21 cellular contexts compared by ENCODE assay signal in genomic region chr3:101384426-101384825, GRCh38.
"Had no signal": no experiment of that assay in that cellular context is flagged by ENCODE, and none has a peak within 500 bp of the region (broad histone marks: within the 10 kb centered on the region; RNA-seq: fewer than 3 reads in every experiment).

No MANE protein-coding gene starts in this region.

- H3K27me3 ChIP-seq: esophagus muscularis mucosa, gastrocnemius medialis, heart right ventricle, sigmoid colon, stomach, transverse colon had no signal

- H3K9me3 ChIP-seq: gastrocnemius medialis had no signal

- H3K27me3 Mint-ChIP-seq: dendritic cell treated with granulocyte-macrophage colony-stimulating factor and Interleukin-4, amounts not matched to agents 40 ng/mL and 50 ng/mL, for 4 days; effector memory CD8-positive, alpha-beta T cell had no signal

- H3K27ac Mint-ChIP-seq: dendritic cell treated with granulocyte-macrophage colony-stimulating factor and Interleukin-4, amounts not matched to agents 40 ng/mL and 50 ng/mL, for 4 days; mesothelial cell of epicardium had no signal

- H3K27ac ChIP-seq: epithelial cell of prostate, esophagus muscularis mucosa, gastrocnemius medialis, heart right ventricle, sigmoid colon, skin epidermis, stomach, thoracic aorta, transverse colon had no signal

- ATAC-seq: effector memory CD8-positive, alpha-beta T cell; gastrocnemius medialis had no signal

- H3K4me1 Mint-ChIP-seq: mesothelial cell of epicardium had no signal

- H3K36me3 ChIP-seq: sigmoid colon, thoracic aorta had no signal

- DNase-seq: effector memory CD8-positive, alpha-beta T cell; gastrocnemius medialis; heart right ventricle; hypothalamus; kidney glomerular epithelial cell; sigmoid colon; stimulated activated CD4-positive, alpha-beta T cell treated with anti-CD3 and anti-CD28 coated beads, Interleukin-2, amount 100 ng/mL, for 24 hours; stimulated activated CD4-positive, alpha-beta T cell treated with anti-CD3 and anti-CD28 coated beads, Interleukin-4, amount 100 ng/mL, for 4 hours; stimulated activated naive CD4-positive, alpha-beta T cell; stomach; substantia nigra; transverse colon had no signal

- H3K4me3 ChIP-seq: esophagus muscularis mucosa, gastrocnemius medialis, heart right ventricle, sigmoid colon, skin epidermis, stomach, thoracic aorta, transverse colon had no signal

- H3K4me3 Mint-ChIP-seq: dendritic cell treated with granulocyte-macrophage colony-stimulating factor and Interleukin-4, amounts not matched to agents 40 ng/mL and 50 ng/mL, for 4 days; effector memory CD8-positive, alpha-beta T cell; mesothelial cell of epicardium; nephron had no signal

- FAIRE-seq: colon, islet of Langerhans had no signal
